In the genomic region with DNA sequence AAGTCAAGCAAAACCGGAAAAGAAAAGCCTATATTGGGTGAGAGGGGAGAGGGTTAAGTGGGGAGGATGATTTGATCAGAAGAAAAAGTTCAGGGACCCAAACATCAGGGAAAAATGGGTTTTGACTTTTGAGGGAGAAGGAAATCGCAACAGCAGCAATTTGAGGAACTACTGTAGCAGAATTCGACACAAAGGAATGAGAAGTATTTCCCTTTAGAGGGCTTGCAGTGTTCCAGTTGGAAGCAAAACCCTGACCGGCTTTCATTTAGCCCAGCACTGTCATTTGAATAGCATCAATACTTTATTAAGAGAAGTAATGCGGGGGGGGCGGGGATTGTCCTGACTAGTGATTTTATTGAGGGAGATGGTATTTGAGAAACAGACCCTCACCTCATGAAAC, we compare ENCODE assay signal across 1 cellular context.
TF ChIP-seq lines count a peak whose summit lies in the region.

No MANE protein-coding gene starts in this region.

TF ChIP-seq in SK-N-SH treated with all-trans-retinoic acid at 6 μM for 48 hours, 23 proteins besides CTCF, POLR2A, EP300 and RAD21 (continued from another document):
- TF ChIP-seq TSHZ2 (CRISPR knock-in tag; IDR thresholded peaks at IDR 0.05): no peak
